Comparison of ENCODE assay signal across 8 cellular contexts in genomic region chr12:132190012-132190755, GRCh38. TPM values are rescaled to one million over a fixed set of nuclear protein-coding genes. Genes with fewer than 3 reads are reported as not detected.
DNase-seq lines count a peak whose midpoint lies in the region; ATAC-seq lines count a peak whose summit lies in the region.

No MANE protein-coding gene starts in this region.

- H3K27me3 Mint-ChIP-seq in T-helper 2 cell treated with Interferon-gamma antibody and Interleukin-4, amounts not matched to agents 5 μg/mL and 100 μg/mL, for 36 hours (ENCODE audit: low read depth), result peaks cover 6% of the 10 kb centered on the region
- H3K27me3 Mint-ChIP-seq in stimulated activated naive CD8-positive, alpha-beta T cell treated with anti-CD3 and anti-CD28 coated beads, Interleukin-15, Interleukin-2, amounts not matched to agents 100 ng/mL and 50 ng/mL, for 24 hours, result peaks cover 2% of the 10 kb centered on the region

- peaks cover 10% of the 10 kb centered on the region; the same call in 1 of the 2 replicates for H3K9me3 ChIP-seq in iPS-20b (ENCODE audit: insufficient read depth, low read depth, low read length)

- peak overlapping the region; percentile 92 for H3K27ac Mint-ChIP-seq in T-helper 2 cell treated with Interferon-gamma antibody and Interleukin-4, amounts not matched to agents 5 μg/mL and 100 μg/mL, for 36 hours
- peak overlapping the region in 1 of 2 donors; percentile 61 for H3K27ac Mint-ChIP-seq in activated naive CD4-positive, alpha-beta T cell treated with anti-CD3 and anti-CD28 coated beads, Interleukin-2, amount 50 U/mL, for 72 hours
- H3K27ac Mint-ChIP-seq in stimulated activated naive CD8-positive, alpha-beta T cell treated with anti-CD3 and anti-CD28 coated beads, Interleukin-15, Interleukin-2, amounts not matched to agents 100 ng/mL and 50 ng/mL, for 24 hours, result peak overlapping the region; percentile 76

- no peak overlapping the region for H3K9ac ChIP-seq in iPS-20b (ENCODE audit: low read depth, low read length)

- peaks cover 9% of the 10 kb centered on the region for H3K36me3 Mint-ChIP-seq in T-helper 2 cell treated with Interferon-gamma antibody and Interleukin-4, amounts not matched to agents 5 μg/mL and 100 μg/mL, for 36 hours (ENCODE audit: low read depth)
- H3K36me3 Mint-ChIP-seq in activated naive CD4-positive, alpha-beta T cell treated with anti-CD3 and anti-CD28 coated beads, Interleukin-2, amount 50 U/mL, for 72 hours, result peaks cover 23 to 29% of the 10 kb centered on the region in 2 donors
- H3K36me3 Mint-ChIP-seq in stimulated activated naive CD8-positive, alpha-beta T cell treated with anti-CD3 and anti-CD28 coated beads, Interleukin-15, Interleukin-2, amounts not matched to agents 100 ng/mL and 50 ng/mL, for 24 hours (ENCODE audit: low read depth), result no peaks in the 10 kb centered on the region

- peak overlapping the region; percentile 71 for H3K4me3 ChIP-seq in iPS-20b (ENCODE audit: low read length)

- no peaks in the 10 kb centered on the region for H3K36me3 ChIP-seq in iPS-20b (ENCODE audit: insufficient read depth, low read depth, low read length)

- peak overlapping the region; percentile 95 for H3K4me3 Mint-ChIP-seq in T-helper 2 cell treated with Interferon-gamma antibody and Interleukin-4, amounts not matched to agents 5 μg/mL and 100 μg/mL, for 36 hours
- peak overlapping the region; percentile 84 for H3K4me3 Mint-ChIP-seq in stimulated activated naive CD8-positive, alpha-beta T cell treated with anti-CD3 and anti-CD28 coated beads, Interleukin-15, Interleukin-2, amounts not matched to agents 100 ng/mL and 50 ng/mL, for 24 hours

- H3K27ac ChIP-seq in iPS-20b (ENCODE audit: low read length), result no peak overlapping the region

- no peaks in the 10 kb centered on the region for H3K4me1 ChIP-seq in iPS-20b (ENCODE audit: insufficient read depth, low read length)

- H3K9me3 Mint-ChIP-seq in T-helper 2 cell treated with Interferon-gamma antibody and Interleukin-4, amounts not matched to agents 5 μg/mL and 100 μg/mL, for 36 hours, result peaks cover 14% of the 10 kb centered on the region
- H3K9me3 Mint-ChIP-seq in activated naive CD4-positive, alpha-beta T cell treated with anti-CD3 and anti-CD28 coated beads, Interleukin-2, amount 50 U/mL, for 72 hours, result peaks cover 7 to 12% of the 10 kb centered on the region in 2 donors
- H3K9me3 Mint-ChIP-seq in stimulated activated naive CD8-positive, alpha-beta T cell treated with anti-CD3 and anti-CD28 coated beads, Interleukin-15, Interleukin-2, amounts not matched to agents 100 ng/mL and 50 ng/mL, for 24 hours, result peaks cover 10% of the 10 kb centered on the region

- ATAC-seq in HG03045 (IDR thresholded peaks at IDR 0.05; ENCODE audit: unreplicated experiment), result peak; percentile 32
- peak; percentile 20 to 28 for ATAC-seq in activated naive CD4-positive, alpha-beta T cell treated with anti-CD3 and anti-CD28 coated beads, Interleukin-2, amount 50 U/mL, for 72 hours
- no peak for ATAC-seq in HG03469 (IDR thresholded peaks at IDR 0.05; ENCODE audit: unreplicated experiment)

- peaks cover 99% of the 10 kb centered on the region for H3K27me3 ChIP-seq in iPS-20b (ENCODE audit: insufficient read depth, low read length)

- DNase-seq in T-helper 2 cell treated with Interferon-gamma antibody and Interleukin-4, amounts not matched to agents 5 μg/mL and 100 μg/mL, for 36 hours (ENCODE audit: low spot score), result no peak
- no peak for DNase-seq in T-helper 2 cell
- DNase-seq in activated naive CD4-positive, alpha-beta T cell treated with anti-CD3 and anti-CD28 coated beads, Interleukin-2, amount 50 U/mL, for 72 hours (ENCODE audit: low spot score in 2 of 2), result no peak
- no peak for DNase-seq in CD1c-positive myeloid dendritic cell (ENCODE audit: extremely low spot score)

- peaks cover 18% of the 10 kb centered on the region for H3K4me1 Mint-ChIP-seq in T-helper 2 cell treated with Interferon-gamma antibody and Interleukin-4, amounts not matched to agents 5 μg/mL and 100 μg/mL, for 36 hours (ENCODE audit: low read depth)
- peaks cover 38% of the 10 kb centered on the region for H3K4me1 Mint-ChIP-seq in stimulated activated naive CD8-positive, alpha-beta T cell treated with anti-CD3 and anti-CD28 coated beads, Interleukin-15, Interleukin-2, amounts not matched to agents 100 ng/mL and 50 ng/mL, for 24 hours (ENCODE audit: low read depth)

RNA-seq across cellular contexts. Expression of gene NOC4L, which starts 45.9 kb away (rescaled TPM):
- total RNA-seq in activated naive CD4-positive, alpha-beta T cell treated with anti-CD3 and anti-CD28 coated beads, Interleukin-2, amount 50 U/mL, for 72 hours, result 10 to 100 TPM; 21.0 to 29.3 TPM

RNA-seq across cellular contexts. Expression of gene DDX51, which starts 46.1 kb away (rescaled TPM):
- 10 to 100 TPM; 22.0 to 34.5 TPM for total RNA-seq in activated naive CD4-positive, alpha-beta T cell treated with anti-CD3 and anti-CD28 coated beads, Interleukin-2, amount 50 U/mL, for 72 hours
